1 cellular context compared by ENCODE assay signal in the genomic region with DNA sequence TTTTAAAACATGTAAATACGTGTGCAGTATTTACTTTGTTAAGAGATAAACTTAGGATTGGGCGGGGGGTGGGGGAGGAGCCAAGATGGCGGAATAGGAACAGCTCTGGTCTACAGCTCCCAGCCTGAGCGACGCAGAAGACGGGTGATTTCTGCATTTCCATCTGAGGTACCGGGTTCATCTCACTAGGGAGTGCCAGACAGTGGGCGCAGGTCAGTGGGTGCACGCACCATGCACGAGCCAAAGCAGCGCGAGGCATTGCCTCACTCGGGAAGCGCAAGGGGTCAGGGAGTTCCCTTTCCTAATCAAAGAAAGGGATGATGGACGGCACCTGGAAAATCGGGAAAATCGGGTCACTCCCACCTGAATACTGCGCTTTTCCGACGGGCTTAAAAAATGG.
TF ChIP-seq lines count a peak whose summit lies in the region.

No MANE protein-coding gene starts in this region.

TF ChIP-seq in K562, 482 proteins besides CTCF, POLR2A, EP300 and RAD21 (continued from another document):
- TF ChIP-seq, protein P1, sequence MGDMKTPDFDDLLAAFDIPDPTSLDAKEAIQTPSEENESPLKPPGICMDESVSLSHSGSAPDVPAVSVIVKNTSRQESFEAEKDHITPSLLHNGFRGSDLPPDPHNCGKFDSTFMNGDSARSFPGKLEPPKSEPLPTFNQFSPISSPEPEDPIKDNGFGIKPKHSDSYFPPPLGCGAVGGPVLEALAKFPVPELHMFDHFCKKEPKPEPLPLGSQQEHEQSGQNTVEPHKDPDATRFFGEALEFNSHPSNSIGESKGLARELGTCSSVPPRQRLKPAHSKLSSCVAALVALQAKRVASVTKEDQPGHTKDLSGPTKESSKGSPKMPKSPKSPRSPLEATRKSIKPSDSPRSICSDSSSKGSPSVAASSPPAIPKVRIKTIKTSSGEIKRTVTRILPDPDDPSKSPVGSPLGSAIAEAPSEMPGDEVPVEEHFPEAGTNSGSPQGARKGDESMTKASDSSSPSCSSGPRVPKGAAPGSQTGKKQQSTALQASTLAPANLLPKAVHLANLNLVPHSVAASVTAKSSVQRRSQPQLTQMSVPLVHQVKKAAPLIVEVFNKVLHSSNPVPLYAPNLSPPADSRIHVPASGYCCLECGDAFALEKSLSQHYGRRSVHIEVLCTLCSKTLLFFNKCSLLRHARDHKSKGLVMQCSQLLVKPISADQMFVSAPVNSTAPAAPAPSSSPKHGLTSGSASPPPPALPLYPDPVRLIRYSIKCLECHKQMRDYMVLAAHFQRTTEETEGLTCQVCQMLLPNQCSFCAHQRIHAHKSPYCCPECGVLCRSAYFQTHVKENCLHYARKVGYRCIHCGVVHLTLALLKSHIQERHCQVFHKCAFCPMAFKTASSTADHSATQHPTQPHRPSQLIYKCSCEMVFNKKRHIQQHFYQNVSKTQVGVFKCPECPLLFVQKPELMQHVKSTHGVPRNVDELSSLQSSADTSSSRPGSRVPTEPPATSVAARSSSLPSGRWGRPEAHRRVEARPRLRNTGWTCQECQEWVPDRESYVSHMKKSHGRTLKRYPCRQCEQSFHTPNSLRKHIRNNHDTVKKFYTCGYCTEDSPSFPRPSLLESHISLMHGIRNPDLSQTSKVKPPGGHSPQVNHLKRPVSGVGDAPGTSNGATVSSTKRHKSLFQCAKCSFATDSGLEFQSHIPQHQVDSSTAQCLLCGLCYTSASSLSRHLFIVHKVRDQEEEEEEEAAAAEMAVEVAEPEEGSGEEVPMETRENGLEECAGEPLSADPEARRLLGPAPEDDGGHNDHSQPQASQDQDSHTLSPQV (IDR thresholded peaks at IDR 0.05): 0 out of 2 replicates have a peak, but pooled peaks have one; percentile 32
- TF ChIP-seq TAF7 (tag; IDR thresholded peaks at IDR 0.05): peak; percentile 61; the same call in 1 of the 2 replicates
- peak; percentile 52; the same call in 1 of the 2 replicates for TF ChIP-seq L3MBTL2 (IDR thresholded peaks at IDR 0.05)
- TF ChIP-seq, protein P2, sequence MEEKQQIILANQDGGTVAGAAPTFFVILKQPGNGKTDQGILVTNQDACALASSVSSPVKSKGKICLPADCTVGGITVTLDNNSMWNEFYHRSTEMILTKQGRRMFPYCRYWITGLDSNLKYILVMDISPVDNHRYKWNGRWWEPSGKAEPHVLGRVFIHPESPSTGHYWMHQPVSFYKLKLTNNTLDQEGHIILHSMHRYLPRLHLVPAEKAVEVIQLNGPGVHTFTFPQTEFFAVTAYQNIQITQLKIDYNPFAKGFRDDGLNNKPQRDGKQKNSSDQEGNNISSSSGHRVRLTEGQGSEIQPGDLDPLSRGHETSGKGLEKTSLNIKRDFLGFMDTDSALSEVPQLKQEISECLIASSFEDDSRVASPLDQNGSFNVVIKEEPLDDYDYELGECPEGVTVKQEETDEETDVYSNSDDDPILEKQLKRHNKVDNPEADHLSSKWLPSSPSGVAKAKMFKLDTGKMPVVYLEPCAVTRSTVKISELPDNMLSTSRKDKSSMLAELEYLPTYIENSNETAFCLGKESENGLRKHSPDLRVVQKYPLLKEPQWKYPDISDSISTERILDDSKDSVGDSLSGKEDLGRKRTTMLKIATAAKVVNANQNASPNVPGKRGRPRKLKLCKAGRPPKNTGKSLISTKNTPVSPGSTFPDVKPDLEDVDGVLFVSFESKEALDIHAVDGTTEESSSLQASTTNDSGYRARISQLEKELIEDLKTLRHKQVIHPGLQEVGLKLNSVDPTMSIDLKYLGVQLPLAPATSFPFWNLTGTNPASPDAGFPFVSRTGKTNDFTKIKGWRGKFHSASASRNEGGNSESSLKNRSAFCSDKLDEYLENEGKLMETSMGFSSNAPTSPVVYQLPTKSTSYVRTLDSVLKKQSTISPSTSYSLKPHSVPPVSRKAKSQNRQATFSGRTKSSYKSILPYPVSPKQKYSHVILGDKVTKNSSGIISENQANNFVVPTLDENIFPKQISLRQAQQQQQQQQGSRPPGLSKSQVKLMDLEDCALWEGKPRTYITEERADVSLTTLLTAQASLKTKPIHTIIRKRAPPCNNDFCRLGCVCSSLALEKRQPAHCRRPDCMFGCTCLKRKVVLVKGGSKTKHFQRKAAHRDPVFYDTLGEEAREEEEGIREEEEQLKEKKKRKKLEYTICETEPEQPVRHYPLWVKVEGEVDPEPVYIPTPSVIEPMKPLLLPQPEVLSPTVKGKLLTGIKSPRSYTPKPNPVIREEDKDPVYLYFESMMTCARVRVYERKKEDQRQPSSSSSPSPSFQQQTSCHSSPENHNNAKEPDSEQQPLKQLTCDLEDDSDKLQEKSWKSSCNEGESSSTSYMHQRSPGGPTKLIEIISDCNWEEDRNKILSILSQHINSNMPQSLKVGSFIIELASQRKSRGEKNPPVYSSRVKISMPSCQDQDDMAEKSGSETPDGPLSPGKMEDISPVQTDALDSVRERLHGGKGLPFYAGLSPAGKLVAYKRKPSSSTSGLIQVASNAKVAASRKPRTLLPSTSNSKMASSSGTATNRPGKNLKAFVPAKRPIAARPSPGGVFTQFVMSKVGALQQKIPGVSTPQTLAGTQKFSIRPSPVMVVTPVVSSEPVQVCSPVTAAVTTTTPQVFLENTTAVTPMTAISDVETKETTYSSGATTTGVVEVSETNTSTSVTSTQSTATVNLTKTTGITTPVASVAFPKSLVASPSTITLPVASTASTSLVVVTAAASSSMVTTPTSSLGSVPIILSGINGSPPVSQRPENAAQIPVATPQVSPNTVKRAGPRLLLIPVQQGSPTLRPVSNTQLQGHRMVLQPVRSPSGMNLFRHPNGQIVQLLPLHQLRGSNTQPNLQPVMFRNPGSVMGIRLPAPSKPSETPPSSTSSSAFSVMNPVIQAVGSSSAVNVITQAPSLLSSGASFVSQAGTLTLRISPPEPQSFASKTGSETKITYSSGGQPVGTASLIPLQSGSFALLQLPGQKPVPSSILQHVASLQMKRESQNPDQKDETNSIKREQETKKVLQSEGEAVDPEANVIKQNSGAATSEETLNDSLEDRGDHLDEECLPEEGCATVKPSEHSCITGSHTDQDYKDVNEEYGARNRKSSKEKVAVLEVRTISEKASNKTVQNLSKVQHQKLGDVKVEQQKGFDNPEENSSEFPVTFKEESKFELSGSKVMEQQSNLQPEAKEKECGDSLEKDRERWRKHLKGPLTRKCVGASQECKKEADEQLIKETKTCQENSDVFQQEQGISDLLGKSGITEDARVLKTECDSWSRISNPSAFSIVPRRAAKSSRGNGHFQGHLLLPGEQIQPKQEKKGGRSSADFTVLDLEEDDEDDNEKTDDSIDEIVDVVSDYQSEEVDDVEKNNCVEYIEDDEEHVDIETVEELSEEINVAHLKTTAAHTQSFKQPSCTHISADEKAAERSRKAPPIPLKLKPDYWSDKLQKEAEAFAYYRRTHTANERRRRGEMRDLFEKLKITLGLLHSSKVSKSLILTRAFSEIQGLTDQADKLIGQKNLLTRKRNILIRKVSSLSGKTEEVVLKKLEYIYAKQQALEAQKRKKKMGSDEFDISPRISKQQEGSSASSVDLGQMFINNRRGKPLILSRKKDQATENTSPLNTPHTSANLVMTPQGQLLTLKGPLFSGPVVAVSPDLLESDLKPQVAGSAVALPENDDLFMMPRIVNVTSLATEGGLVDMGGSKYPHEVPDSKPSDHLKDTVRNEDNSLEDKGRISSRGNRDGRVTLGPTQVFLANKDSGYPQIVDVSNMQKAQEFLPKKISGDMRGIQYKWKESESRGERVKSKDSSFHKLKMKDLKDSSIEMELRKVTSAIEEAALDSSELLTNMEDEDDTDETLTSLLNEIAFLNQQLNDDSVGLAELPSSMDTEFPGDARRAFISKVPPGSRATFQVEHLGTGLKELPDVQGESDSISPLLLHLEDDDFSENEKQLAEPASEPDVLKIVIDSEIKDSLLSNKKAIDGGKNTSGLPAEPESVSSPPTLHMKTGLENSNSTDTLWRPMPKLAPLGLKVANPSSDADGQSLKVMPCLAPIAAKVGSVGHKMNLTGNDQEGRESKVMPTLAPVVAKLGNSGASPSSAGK (IDR thresholded peaks at IDR 0.05): peak; percentile 76
- TF ChIP-seq RBFOX2 (IDR thresholded peaks at IDR 0.05; ENCODE audit: low read depth, low read length): 0 out of 2 replicates have a peak, but pooled peaks have one; percentile 32
- TF ChIP-seq POLR2G (IDR thresholded peaks at IDR 0.05; ENCODE audit: low read depth, low read length): 0 out of 2 replicates have a peak, but pooled peaks have one; percentile 34
- TF ChIP-seq EP400 (IDR thresholded peaks at IDR 0.05): peak; percentile 36
- TF ChIP-seq TAF9B (IDR thresholded peaks at IDR 0.05; ENCODE audit: partially characterized antibody): peak; percentile 30
TF ChIP-seq in K562: peak in this region for 13; not testable (repeated sequence) for 469.
